ENCODE assay signal across 23 cellular contexts in genomic region chr9:92308893-92309292, GRCh38. TPM values are rescaled to one million over a fixed set of nuclear protein-coding genes. Genes with fewer than 3 reads are reported as not detected.
DNase-seq lines count a peak whose midpoint lies in the region; ATAC-seq lines count a peak whose summit lies in the region.
"Had no signal": no experiment of that assay in that cellular context is flagged by ENCODE, and none has a peak within 500 bp of the region (broad histone marks: within the 10 kb centered on the region; RNA-seq: fewer than 3 reads in every experiment).

No MANE protein-coding gene starts in this region.

- peak overlapping the region; percentile 15 for H3K27ac Mint-ChIP-seq in activated CD4-positive, alpha-beta memory T cell treated with anti-CD3 and anti-CD28 coated beads for 36 hours
- H3K27ac Mint-ChIP-seq in activated CD4-positive, alpha-beta memory T cell treated with anti-CD3 and anti-CD28 coated beads, Interleukin-2, amount 10 ng/mL, durations not matched to agents 7 days and 5 days: no peak overlapping the region
- H3K27ac Mint-ChIP-seq: stimulated activated memory B cell treated with anti-CD40 and anti-IgM and Interleukin-4, amounts not matched to agents 10 μg/mL and 1 μg/mL and 100 μg/mL, for 72 hours had no signal

- H3K36me3 Mint-ChIP-seq in activated CD4-positive, alpha-beta memory T cell treated with anti-CD3 and anti-CD28 coated beads for 36 hours: peaks cover 62% of the 10 kb centered on the region
- H3K36me3 Mint-ChIP-seq in activated CD4-positive, alpha-beta memory T cell treated with anti-CD3 and anti-CD28 coated beads, Interleukin-2, amount 10 ng/mL, durations not matched to agents 7 days and 5 days (ENCODE audit: low read depth): peaks cover 76% of the 10 kb centered on the region

- H3K23ac ChIP-seq in mesenchymal stem cell (ENCODE audit: low read length in 2 of 2): no peak overlapping the region

- intact Hi-C loops in activated CD4-positive, alpha-beta memory T cell treated with anti-CD3 and anti-CD28 coated beads for 36 hours (cut with micrococcal nuclease): no loop called here

- POLR2A ChIA-PET in activated CD4-positive, alpha-beta memory T cell treated with anti-CD3 and anti-CD28 coated beads for 36 hours (lab: Charles Lee): no interaction called here
- POLR2A ChIA-PET in activated CD4-positive, alpha-beta memory T cell treated with anti-CD3 and anti-CD28 coated beads, Interleukin-2, amount 10 ng/mL, durations not matched to agents 7 days and 5 days (lab: Charles Lee): interaction anchor here (0.8 to 1.5 kb wide), 4 partner anchors 11 to 20 kb away, joined by 3 read pairs; partner anchors contain the start of gene IARS1

- H3K18ac ChIP-seq in mesenchymal stem cell (ENCODE audit: low read depth in 1 of 2, low read length in 2 of 2): no peak overlapping the region

- H3K4me1 ChIP-seq in mesenchymal stem cell (ENCODE audit: control insufficient read depth, insufficient read depth, low read depth, low read length): no peaks in the 10 kb centered on the region
- H3K4me1 ChIP-seq: gastroesophageal sphincter, thyroid gland had no signal

- H4K8ac ChIP-seq in mesenchymal stem cell (ENCODE audit: low read length): no peak overlapping the region

- no peak overlapping the region for H2BK120ac ChIP-seq in mesenchymal stem cell (ENCODE audit: low read depth, low read length)

- H4K91ac ChIP-seq in mesenchymal stem cell (ENCODE audit: low read length): no peak overlapping the region

- H2AFZ ChIP-seq in mesenchymal stem cell (ENCODE audit: low read depth, low read length): no peak overlapping the region

- no peaks in the 10 kb centered on the region for H3K27me3 ChIP-seq in mesenchymal stem cell (ENCODE audit: control insufficient read depth in 1 of 2, insufficient read depth in 1 of 2, low read length in 2 of 2)
- H3K27me3 ChIP-seq: adrenal gland, cardiac muscle cell, dorsolateral prefrontal cortex, gastroesophageal sphincter, sigmoid colon, thyroid gland had no signal

- no peaks in the 10 kb centered on the region for H3K9me3 Mint-ChIP-seq in activated CD4-positive, alpha-beta memory T cell treated with anti-CD3 and anti-CD28 coated beads for 36 hours
- no peaks in the 10 kb centered on the region for H3K9me3 Mint-ChIP-seq in activated CD4-positive, alpha-beta memory T cell treated with anti-CD3 and anti-CD28 coated beads, Interleukin-2, amount 10 ng/mL, durations not matched to agents 7 days and 5 days
- H3K9me3 Mint-ChIP-seq: naive thymus-derived CD8-positive, alpha-beta T cell; stimulated activated memory B cell treated with anti-CD40 and anti-IgM and Interleukin-4, amounts not matched to agents 10 μg/mL and 1 μg/mL and 100 μg/mL, for 72 hours had no signal

- no peak overlapping the region for H3K4me3 ChIP-seq in mesenchymal stem cell (ENCODE audit: insufficient read depth in 1 of 2, low read depth in 1 of 2, low read length in 2 of 2)
- H3K4me3 ChIP-seq: adrenal gland, cardiac muscle cell, dorsolateral prefrontal cortex, gastroesophageal sphincter, sigmoid colon, thyroid gland had no signal

- H3K27ac ChIP-seq in mesenchymal stem cell (ENCODE audit: low read length, poor library complexity, severe bottlenecking): no peak overlapping the region
- H3K27ac ChIP-seq: adrenal gland, cardiac muscle cell, dorsolateral prefrontal cortex, gastroesophageal sphincter, sigmoid colon, thyroid gland had no signal

- no peak overlapping the region for H2BK12ac ChIP-seq in mesenchymal stem cell (ENCODE audit: low read length in 2 of 2)

- no peak overlapping the region for H3K4me2 ChIP-seq in mesenchymal stem cell (ENCODE audit: low read length, poor library complexity, severe bottlenecking)

- H3K4me1 Mint-ChIP-seq in activated CD4-positive, alpha-beta memory T cell treated with anti-CD3 and anti-CD28 coated beads for 36 hours (ENCODE audit: low read depth): peaks cover 27% of the 10 kb centered on the region
- peaks cover 23% of the 10 kb centered on the region for H3K4me1 Mint-ChIP-seq in activated CD4-positive, alpha-beta memory T cell treated with anti-CD3 and anti-CD28 coated beads, Interleukin-2, amount 10 ng/mL, durations not matched to agents 7 days and 5 days

- H3K36me3 ChIP-seq in mesenchymal stem cell (ENCODE audit: control insufficient read depth in 1 of 2, insufficient read depth in 2 of 2, low read depth in 1 of 2, low read length in 2 of 2): peaks cover 5 to 94% of the 10 kb centered on the region in 2 experiments

- ATAC-seq in HG02981 (IDR thresholded peaks at IDR 0.05; ENCODE audit: unreplicated experiment): peak; percentile 48
- ATAC-seq: gastroesophageal sphincter; naive thymus-derived CD8-positive, alpha-beta T cell; stimulated activated memory B cell treated with anti-CD40 and anti-IgM and Interleukin-4, amounts not matched to agents 10 μg/mL and 1 μg/mL and 100 μg/mL, for 72 hours had no signal

- H2AK5ac ChIP-seq in mesenchymal stem cell (ENCODE audit: low read length, severe bottlenecking): no peak overlapping the region

- DNase-seq in activated CD4-positive, alpha-beta memory T cell treated with anti-CD3 and anti-CD28 coated beads for 36 hours: no peak
- no peak for DNase-seq in activated CD4-positive, alpha-beta memory T cell treated with anti-CD3 and anti-CD28 coated beads, Interleukin-2, amount 10 ng/mL, durations not matched to agents 7 days and 5 days
- DNase-seq in astrocyte of the hippocampus (ENCODE audit: low read depth, low spot score): peak; percentile 32
- DNase-seq in mesenchymal stem cell: no peak
- DNase-seq in NCI-H345 treated with DMSO at 0.1 percent for 48 hours (lab: John Stamatoyannopoulos, UW; ENCODE audit: unreplicated experiment): no peak
- DNase-seq in NCI-H146 treated with DMSO at 0.1 percent for 48 hours (lab: John Stamatoyannopoulos, UW; ENCODE audit: unreplicated experiment): no peak
- DNase-seq in SKM-1 (lab: John Stamatoyannopoulos, UW; ENCODE audit: unreplicated experiment): no peak
- DNase-seq: activated CD4-positive, alpha-beta T cell treated with anti-CD3 and anti-CD28 coated beads for 1 hour; C1 segment of cervical spinal cord; dorsolateral prefrontal cortex; KG1; naive thymus-derived CD8-positive, alpha-beta T cell; NCI-H2107; NCI-H748 treated with DMSO at 0.1 percent for 48 hours; Right ventricle myocardium superior; sigmoid colon; SW 1271; thyroid gland had no signal

- peaks cover 18% of the 10 kb centered on the region for H3K79me1 ChIP-seq in mesenchymal stem cell (replicated peaks; ENCODE audit: low read length, poor library complexity, severe bottlenecking)

- H3K9ac ChIP-seq in mesenchymal stem cell (ENCODE audit: low read length): peak overlapping the region; percentile 42

- no peaks in the 10 kb centered on the region for H3K27me3 Mint-ChIP-seq in activated CD4-positive, alpha-beta memory T cell treated with anti-CD3 and anti-CD28 coated beads for 36 hours
- no peaks in the 10 kb centered on the region for H3K27me3 Mint-ChIP-seq in activated CD4-positive, alpha-beta memory T cell treated with anti-CD3 and anti-CD28 coated beads, Interleukin-2, amount 10 ng/mL, durations not matched to agents 7 days and 5 days
- H3K27me3 Mint-ChIP-seq: naive thymus-derived CD8-positive, alpha-beta T cell; stimulated activated memory B cell treated with anti-CD40 and anti-IgM and Interleukin-4, amounts not matched to agents 10 μg/mL and 1 μg/mL and 100 μg/mL, for 72 hours had no signal

- H3K14ac ChIP-seq in mesenchymal stem cell (ENCODE audit: low read length in 2 of 2): no peak overlapping the region

- no peak overlapping the region for H2BK5ac ChIP-seq in mesenchymal stem cell (ENCODE audit: low read depth, low read length, poor library complexity, severe bottlenecking)

- H3K4me3 Mint-ChIP-seq in activated CD4-positive, alpha-beta memory T cell treated with anti-CD3 and anti-CD28 coated beads for 36 hours: no peak overlapping the region
- no peak overlapping the region for H3K4me3 Mint-ChIP-seq in activated CD4-positive, alpha-beta memory T cell treated with anti-CD3 and anti-CD28 coated beads, Interleukin-2, amount 10 ng/mL, durations not matched to agents 7 days and 5 days
- H3K4me3 Mint-ChIP-seq: naive thymus-derived CD8-positive, alpha-beta T cell; stimulated activated memory B cell treated with anti-CD40 and anti-IgM and Interleukin-4, amounts not matched to agents 10 μg/mL and 1 μg/mL and 100 μg/mL, for 72 hours had no signal

- H3K9me3 ChIP-seq in mesenchymal stem cell (ENCODE audit: control insufficient read depth, low read length): no peaks in the 10 kb centered on the region
- H3K9me3 ChIP-seq: adrenal gland, gastroesophageal sphincter, sigmoid colon, thyroid gland had no signal

- CTCF ChIA-PET in activated CD4-positive, alpha-beta memory T cell treated with anti-CD3 and anti-CD28 coated beads for 36 hours (lab: Charles Lee): no interaction called here
- CTCF ChIA-PET in activated CD4-positive, alpha-beta memory T cell treated with anti-CD3 and anti-CD28 coated beads, Interleukin-2, amount 10 ng/mL, durations not matched to agents 7 days and 5 days (lab: Charles Lee): no interaction called here

- H2BK15ac ChIP-seq in mesenchymal stem cell (ENCODE audit: low read depth, poor library complexity, severe bottlenecking): no peak overlapping the region

- H3K4ac ChIP-seq in mesenchymal stem cell (ENCODE audit: low read depth in 1 of 2, low read length in 2 of 2): no peak overlapping the region

RNA-seq across cellular contexts. Expression of gene IARS1, which starts 15.4 kb away (rescaled TPM):
- 100 to 1,000 TPM; 212 to 222 TPM for total RNA-seq in activated CD4-positive, alpha-beta memory T cell treated with anti-CD3 and anti-CD28 coated beads for 36 hours
- total RNA-seq in activated CD4-positive, alpha-beta memory T cell treated with anti-CD3 and anti-CD28 coated beads, Interleukin-2, amount 10 ng/mL, durations not matched to agents 7 days and 5 days: 100 to 1,000 TPM; 145 to 152 TPM
- polyA plus RNA-seq in mesenchymal stem cell (2013, experiment 1 of 2): 94.4 TPM
- 96.6 TPM for polyA plus RNA-seq in mesenchymal stem cell (2013, experiment 2 of 2)

RNA-seq across cellular contexts. Expression of gene NOL8, which starts 16.3 kb away (rescaled TPM):
- total RNA-seq in activated CD4-positive, alpha-beta memory T cell treated with anti-CD3 and anti-CD28 coated beads for 36 hours: 10 to 100 TPM; 45.6 to 47.1 TPM
- 10 to 100 TPM; 48.0 to 48.9 TPM for total RNA-seq in activated CD4-positive, alpha-beta memory T cell treated with anti-CD3 and anti-CD28 coated beads, Interleukin-2, amount 10 ng/mL, durations not matched to agents 7 days and 5 days
- 26.3 TPM for polyA plus RNA-seq in mesenchymal stem cell (2013, experiment 1 of 2)
- 26.8 TPM for polyA plus RNA-seq in mesenchymal stem cell (2013, experiment 2 of 2)

RNA-seq across cellular contexts. Expression of gene CENPP, which starts 16.9 kb away (rescaled TPM):
- 10 to 100 TPM; 21.8 to 23.5 TPM for total RNA-seq in activated CD4-positive, alpha-beta memory T cell treated with anti-CD3 and anti-CD28 coated beads for 36 hours
- 10 to 100 TPM; 18.8 to 22.0 TPM for total RNA-seq in activated CD4-positive, alpha-beta memory T cell treated with anti-CD3 and anti-CD28 coated beads, Interleukin-2, amount 10 ng/mL, durations not matched to agents 7 days and 5 days
- polyA plus RNA-seq in mesenchymal stem cell (2013, experiment 1 of 2): 4.2 TPM
- polyA plus RNA-seq in mesenchymal stem cell (2013, experiment 2 of 2): 3.9 TPM
